8 cellular contexts compared by ENCODE assay signal in the genomic region with DNA sequence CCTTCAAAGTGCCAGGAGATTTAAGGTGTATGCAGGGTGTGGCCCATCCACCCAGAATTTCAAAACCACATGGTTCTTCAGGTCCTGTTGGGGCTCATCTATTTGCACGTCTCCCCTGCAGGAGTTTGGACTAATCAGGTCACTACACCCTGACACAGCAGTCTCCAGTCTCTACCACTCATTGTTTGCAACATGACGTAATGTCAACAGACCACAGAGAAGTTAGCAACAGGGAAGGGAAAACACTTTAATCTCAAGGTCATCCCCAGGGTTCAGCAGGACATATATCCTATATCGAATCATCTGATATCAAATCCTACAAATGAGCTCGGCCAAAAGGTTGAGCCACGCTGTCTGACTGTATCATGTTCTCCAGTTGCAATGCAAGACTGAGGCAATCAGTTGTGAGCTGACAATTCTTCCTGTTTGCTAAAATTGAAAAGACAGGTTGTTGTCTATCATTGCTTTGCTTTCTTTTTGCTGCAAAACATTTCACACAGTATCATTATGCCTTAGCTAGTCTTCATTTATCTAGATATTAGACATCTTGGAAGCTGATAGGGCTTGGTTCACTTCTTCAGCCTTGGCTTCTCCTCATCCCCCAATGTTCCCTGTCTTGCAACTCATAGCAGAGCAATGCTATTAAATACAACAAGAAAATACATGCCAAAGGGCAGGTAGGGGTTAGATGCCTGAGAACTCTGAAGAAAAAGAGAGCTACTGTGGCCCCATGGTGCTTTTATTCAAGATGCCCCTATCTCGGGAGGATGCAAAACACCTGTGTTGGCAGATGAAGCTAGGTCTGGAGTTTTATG. TPM values are rescaled to one million over a fixed set of nuclear protein-coding genes. Genes with fewer than 3 reads are reported as not detected.
DNase-seq lines count a peak whose midpoint lies in the region; ATAC-seq and TF ChIP-seq lines count a peak whose summit lies in the region.

No MANE protein-coding gene starts in this region.

- H3K4me2 ChIP-seq in KMS-11 = peak overlapping the region; percentile 87

- H3K9me3 Mint-ChIP-seq in T-helper 2 cell treated with Interferon-gamma antibody and Interleukin-4, amounts not matched to agents 5 μg/mL and 100 μg/mL, for 36 hours = peaks cover 4% of the 10 kb centered on the region

- intact Hi-C loops in left lung (cut with DNase I) = no loop called here

- no peaks in the 10 kb centered on the region for H4K20me1 ChIP-seq in KMS-11 (ENCODE audit: insufficient read depth)

- no peaks in the 10 kb centered on the region for H3K9me3 ChIP-seq in left lung

- ATAC-seq in left lung = peak; percentile 21
- no peak for ATAC-seq in GM18858 (IDR thresholded peaks at IDR 0.05; ENCODE audit: unreplicated experiment)
- ATAC-seq in HG03159 (IDR thresholded peaks at IDR 0.05; ENCODE audit: unreplicated experiment) = no peak

- H3K27ac ChIP-seq in KMS-11 (peak overlapping the region; percentile 96), left lung (no peak overlapping the region)

- H3K27ac Mint-ChIP-seq in T-helper 2 cell treated with Interferon-gamma antibody and Interleukin-4, amounts not matched to agents 5 μg/mL and 100 μg/mL, for 36 hours = peak overlapping the region; percentile 85

- TF ChIP-seq CTCF in KMS-11 (conservative IDR thresholded peaks at IDR 0.05; ENCODE audit: low read depth, low read length) = no peak
- no peak for TF ChIP-seq CTCF in left lung (IDR thresholded peaks at IDR 0.05)

- peak overlapping the region; percentile 78 for H3K4me3 Mint-ChIP-seq in T-helper 2 cell treated with Interferon-gamma antibody and Interleukin-4, amounts not matched to agents 5 μg/mL and 100 μg/mL, for 36 hours

- H3K4me1 Mint-ChIP-seq in T-helper 2 cell treated with Interferon-gamma antibody and Interleukin-4, amounts not matched to agents 5 μg/mL and 100 μg/mL, for 36 hours (ENCODE audit: low read depth) = peaks cover 63% of the 10 kb centered on the region

- H3K27me3 ChIP-seq in KMS-11 (ENCODE audit: insufficient read depth, low read depth) = no peaks in the 10 kb centered on the region
- H3K27me3 ChIP-seq in left lung = peaks cover 0 to 10% of the 10 kb centered on the region in 2 donors

- H3K79me2 ChIP-seq in KMS-11 (ENCODE audit: insufficient read depth, low read depth) = peaks cover 15% of the 10 kb centered on the region; the same call in 1 of the 2 replicates

- no peaks in the 10 kb centered on the region for H3K36me3 ChIP-seq in KMS-11 (ENCODE audit: insufficient read depth)
- H3K36me3 ChIP-seq in left lung = no peaks in the 10 kb centered on the region

- peak overlapping the region; percentile 79 for H3K9ac ChIP-seq in KMS-11

- peaks cover 74% of the 10 kb centered on the region for H3K4me1 ChIP-seq in KMS-11 (ENCODE audit: low read depth, poor library complexity, severe bottlenecking)
- H3K4me1 ChIP-seq in left lung = peaks cover 2 to 13% of the 10 kb centered on the region in 2 donors

- peak overlapping the region; percentile 32 for H2AFZ ChIP-seq in KMS-11 (ENCODE audit: low read depth)

- no peaks in the 10 kb centered on the region for H3K27me3 Mint-ChIP-seq in T-helper 2 cell treated with Interferon-gamma antibody and Interleukin-4, amounts not matched to agents 5 μg/mL and 100 μg/mL, for 36 hours (ENCODE audit: low read depth)

- peaks cover 54% of the 10 kb centered on the region for H3K36me3 Mint-ChIP-seq in T-helper 2 cell treated with Interferon-gamma antibody and Interleukin-4, amounts not matched to agents 5 μg/mL and 100 μg/mL, for 36 hours (ENCODE audit: low read depth)

- H3K4me3 ChIP-seq in KMS-11 (IDR thresholded peaks at IDR 0.05; ENCODE audit: insufficient read depth, low read depth, low read length) = peak overlapping the region; percentile 75
- H3K4me3 ChIP-seq in left lung = no peak overlapping the region

- DNase-seq in DMS153 (lab: John Stamatoyannopoulos, UW) (peak; percentile 77), left lung (no peak), NCI-H446 treated with DMSO at 0.1 percent for 48 hours (lab: John Stamatoyannopoulos, UW) (no peak), inferior parietal cortex (ENCODE audit: extremely low spot score) (no peak)
- DNase-seq in T-helper 2 cell treated with Interferon-gamma antibody and Interleukin-4, amounts not matched to agents 5 μg/mL and 100 μg/mL, for 36 hours (ENCODE audit: low spot score) = no peak

RNA-seq across cellular contexts. Expression of a gene that starts 13.4 kb away (rescaled TPM):
- 1 to 10 TPM in 1 of 2 donors, under 1 TPM in 1; 0.76 to 1.6 TPM for total RNA-seq in left lung
